8 cellular contexts compared by ENCODE assay signal in genomic region chr22:17120711-17121234, GRCh38. TPM values are rescaled to one million over a fixed set of nuclear protein-coding genes. Genes with fewer than 3 reads are reported as not detected.
DNase-seq lines count a peak whose midpoint lies in the region; ATAC-seq and TF ChIP-seq lines count a peak whose summit lies in the region.

No MANE protein-coding gene starts in this region.

- TF ChIP-seq CTCF in WERI-Rb-1 (IDR thresholded peaks at IDR 0.05; ENCODE audit: low read depth, low read length): no peak
- TF ChIP-seq CTCF in heart left ventricle (IDR thresholded peaks at IDR 0.05): no peak

- peak in 1 of 4 donors; percentile 17 for ATAC-seq in heart left ventricle
- no peak for ATAC-seq in HG02588 (IDR thresholded peaks at IDR 0.05; ENCODE audit: unreplicated experiment)

- H3K4me1 ChIP-seq in heart left ventricle: peaks cover 0 to 48% (median 19%) of the 10 kb centered on the region in 12 donors

- H3K27ac ChIP-seq in WERI-Rb-1 (peak overlapping the region; percentile 96), heart left ventricle (peak overlapping the region; percentile 46 to 87 (median 64)), skin epidermis (peak overlapping the region in 1 of 21 experiments; percentile 30)

- TF ChIP-seq POLR2A in heart left ventricle (IDR thresholded peaks at IDR 0.05): no peak

- 0 to 1% (median 0%) methylated on average over 21 to 70 of the region's 70 CpGs for WGBS in heart left ventricle, 4 donors

- intact Hi-C loops in heart left ventricle (cut with DNase I): loop anchor here in 4 of 10 donors (1.0 to 5.0 kb wide), 6 partner anchors 11 to 52 kb away; partner anchors contain the start of gene HDHD5 (in 2 of the 4)

- peaks cover 17% of the 10 kb centered on the region for H3K36me3 ChIP-seq in WERI-Rb-1
- H3K36me3 ChIP-seq in heart left ventricle: no peaks in the 10 kb centered on the region

- H3K9me3 ChIP-seq in WERI-Rb-1 (ENCODE audit: severe bottlenecking): no peaks in the 10 kb centered on the region
- no peaks in the 10 kb centered on the region for H3K9me3 ChIP-seq in heart left ventricle

- H3K4me3 ChIP-seq in WERI-Rb-1 (ENCODE audit: low read depth, low read length): peak overlapping the region; percentile 54
- peak overlapping the region; percentile 55 to 79 (median 65) for H3K4me3 ChIP-seq in heart left ventricle
- H3K4me3 ChIP-seq in skin epidermis: peak overlapping the region; percentile 33 to 63 (median 45)

- H3K27me3 ChIP-seq in WERI-Rb-1 (ENCODE audit: insufficient read depth, low read depth, severe bottlenecking) (no peaks in the 10 kb centered on the region), heart left ventricle (peaks cover 0 to 13% (median 0%) of the 10 kb centered on the region in 9 donors)

- peak; percentile 38 to 50 for DNase-seq in activated CD4-positive, alpha-beta T cell treated with anti-CD3 and anti-CD28 coated beads for 4 hours
- no peak for DNase-seq in activated CD4-positive, alpha-beta T cell treated with anti-CD3 and anti-CD28 coated beads for 1 hour
- DNase-seq in WERI-Rb-1 (peak; percentile 39), heart left ventricle (peak in 1 of 5 donors; percentile 64), DMS79 treated with DMSO at 0.1 percent for 48 hours (lab: John Stamatoyannopoulos, UW) (no peak), activated gamma-delta T cell (lab: John Stamatoyannopoulos, UW) (no peak)

RNA-seq across cellular contexts. Expression of gene TMEM121B, which starts 0.4 kb away (rescaled TPM):
- total RNA-seq in heart left ventricle: 1 to 10 TPM; 1.1 to 3.3 (median 1.8) TPM
- 1 to 10 TPM in 1 of 2 donors, under 1 TPM in 1; 0.49 to 1.2 TPM for polyA plus RNA-seq in heart left ventricle

RNA-seq across cellular contexts. Expression of gene IL17RA, which starts 36.0 kb away (rescaled TPM):
- total RNA-seq in heart left ventricle: 10 to 100 TPM in 3 of 9 donors, 1 to 10 TPM in 6; 5.8 to 23.1 (median 9.4) TPM
- 1 to 10 TPM; 3.1 to 7.8 TPM for polyA plus RNA-seq in heart left ventricle

RNA-seq across cellular contexts. Expression of gene HDHD5, which starts 38.3 kb away (rescaled TPM):
- 10 to 100 TPM; 35.7 to 60.3 (median 49.0) TPM for total RNA-seq in heart left ventricle
- polyA plus RNA-seq in heart left ventricle: 10 to 100 TPM; 31.8 to 72.1 TPM

Comparison
In these comparisons a context has a peak if more than half of its experiments do, and no peak if none do; other contexts are left out.
1. DNase-seq: peak in activated CD4-positive, alpha-beta T cell treated with anti-CD3 and anti-CD28 coated beads for 4 hours (2 of 2) and WERI-Rb-1 (single experiment); none in activated CD4-positive, alpha-beta T cell treated with anti-CD3 and anti-CD28 coated beads for 1 hour (single experiment), DMS79 treated with DMSO at 0.1 percent for 48 hours (single experiment) and activated gamma-delta T cell (single experiment).
2. Peak in every context shown above with its lines, with median percentiles within 50 percentile points of each other: H3K4me3 ChIP-seq.